In the genomic region with DNA sequence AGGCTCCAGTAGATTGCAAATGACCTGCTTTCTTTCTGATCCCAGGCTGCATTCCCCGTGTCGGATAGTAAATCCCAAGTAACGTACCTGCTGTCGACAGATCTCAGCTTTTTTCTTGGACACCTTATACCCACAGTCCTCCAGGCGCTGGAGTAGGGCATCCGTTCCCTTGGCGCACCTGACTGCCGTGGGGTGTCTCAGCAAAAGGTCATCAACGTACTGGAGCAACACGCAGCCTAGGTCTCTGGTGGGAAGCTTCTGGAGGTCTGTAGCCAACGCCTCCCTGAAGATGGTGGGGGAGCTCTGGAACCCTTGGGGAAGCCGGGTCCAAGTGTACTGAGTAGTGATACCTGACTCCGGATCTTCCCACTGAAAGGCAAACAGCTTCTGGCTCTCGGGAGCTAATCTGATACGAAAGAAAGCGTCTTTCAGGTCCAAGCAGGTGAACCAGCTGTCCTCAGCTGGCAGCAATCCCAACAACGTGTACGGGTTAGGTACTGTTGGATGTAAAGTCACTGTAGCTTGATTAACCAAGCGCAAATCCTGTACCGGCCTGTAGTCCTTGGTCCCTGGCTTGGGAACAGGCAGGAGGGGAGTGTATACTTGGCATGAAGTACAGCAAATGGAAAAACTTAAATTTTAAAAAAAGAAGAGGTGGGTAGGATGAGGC, we compare ENCODE assay signal across 8 cellular contexts. TPM values are rescaled to one million over a fixed set of nuclear protein-coding genes. Genes with fewer than 3 reads are reported as not detected.
A peak's percentile ranks its signal among the peaks of the same experiment; 100 is the strongest.
DNase-seq lines count a peak whose midpoint lies in the region; ATAC-seq and TF ChIP-seq lines count a peak whose summit lies in the region.
"Not testable (repeated sequence)": the region's sequence is repeated elsewhere in the genome, so short reads cannot be mapped to it uniquely, and the experiment has no call there.

No MANE protein-coding gene starts in this region.

- not testable (repeated sequence) for H2BK12ac ChIP-seq in neuronal stem cell (ENCODE audit: low read length)

- H3K14ac ChIP-seq in neuronal stem cell (ENCODE audit: low read length) = not testable (repeated sequence)

- H3K27ac ChIP-seq in 22Rv1 = peak overlapping the region; percentile 88
- H3K27ac ChIP-seq in neuronal stem cell (replicated peaks; ENCODE audit: low read length) = not testable (repeated sequence)

- H3K4me1 Mint-ChIP-seq in activated naive CD4-positive, alpha-beta T cell treated with anti-CD3 and anti-CD28 coated beads, Interleukin-2, amount 50 U/mL, for 24 hours = peaks cover 12% of the 10 kb centered on the region

- not testable (repeated sequence) for H2BK5ac ChIP-seq in neuronal stem cell (ENCODE audit: low read length)

- not testable (repeated sequence) for H2AFZ ChIP-seq in neuronal stem cell (ENCODE audit: low read length)

- no CpG with 5 or more reads among the region's 20 CpGs for WGBS in neuronal stem cell (ENCODE audit: extremely low coverage in 2 of 2, insufficient read length in 2 of 2, insufficient replicate concordance in 1 of 2), 2 donors

- not testable (repeated sequence) for H2BK15ac ChIP-seq in neuronal stem cell (ENCODE audit: low read length)

- H2BK120ac ChIP-seq in neuronal stem cell (ENCODE audit: low read depth, low read length) = not testable (repeated sequence)

- not testable (repeated sequence) for TF ChIP-seq CTCF in 22Rv1 (IDR thresholded peaks at IDR 0.05); GM12875 (IDR thresholded peaks at IDR 0.05; ENCODE audit: borderline replicate concordance, insufficient read depth, low read depth, low read length)

- DNase-seq in NCI-H2171 (lab: John Stamatoyannopoulos, UW) = peak; percentile 86
- DNase-seq in neuronal stem cell (ENCODE audit: low spot score) = not testable (repeated sequence)

- H3K4me3 Mint-ChIP-seq in activated naive CD4-positive, alpha-beta T cell treated with anti-CD3 and anti-CD28 coated beads, Interleukin-2, amount 50 U/mL, for 24 hours = not testable (repeated sequence)

- H2AK5ac ChIP-seq in neuronal stem cell (ENCODE audit: low read depth, low read length) = peak overlapping the region; percentile 34

- peak overlapping the region; percentile 1 for H3K4me3 ChIP-seq in GM12875 (ENCODE audit: low read depth, low read length)
- H3K4me3 ChIP-seq in neuronal stem cell (ENCODE audit: low read length in 2 of 2) = not testable (repeated sequence)

- not testable (repeated sequence) for H3K27me3 Mint-ChIP-seq in activated naive CD4-positive, alpha-beta T cell treated with anti-CD3 and anti-CD28 coated beads, Interleukin-2, amount 50 U/mL, for 24 hours

- peak overlapping the region; percentile 47 for H3K27ac Mint-ChIP-seq in activated naive CD4-positive, alpha-beta T cell treated with anti-CD3 and anti-CD28 coated beads, Interleukin-2, amount 50 U/mL, for 24 hours

- peak; percentile 27 for ATAC-seq in GM19397 (IDR thresholded peaks at IDR 0.05; ENCODE audit: unreplicated experiment)
- peak; percentile 27 for ATAC-seq in HG02852 (IDR thresholded peaks at IDR 0.05; ENCODE audit: unreplicated experiment)
- peak; percentile 33 for ATAC-seq in HG03432 (IDR thresholded peaks at IDR 0.05; ENCODE audit: unreplicated experiment)

- peaks cover 0 to 26% (median 0%) of the 10 kb centered on the region in 3 experiments for H3K27me3 ChIP-seq in neuronal stem cell (ENCODE audit: control insufficient read depth in 3 of 3, insufficient read depth in 3 of 3, low read depth in 1 of 3, low read length in 3 of 3)

- H4K91ac ChIP-seq in neuronal stem cell (ENCODE audit: low read depth, low read length, poor library complexity) = not testable (repeated sequence)

- not testable (repeated sequence) for H3K79me1 ChIP-seq in neuronal stem cell (ENCODE audit: low read depth, low read length)

- not testable (repeated sequence) for H3K4me1 ChIP-seq in neuronal stem cell (ENCODE audit: control insufficient read depth in 2 of 2, insufficient read depth in 1 of 2, low read depth in 1 of 2, low read length in 2 of 2)

- not testable (repeated sequence) for H3K18ac ChIP-seq in neuronal stem cell (ENCODE audit: low read length)

- not testable (repeated sequence) for H3K36me3 ChIP-seq in neuronal stem cell (replicated peaks in 1 of 2; ENCODE audit: control insufficient read depth in 2 of 2, insufficient read depth in 2 of 2, low read length in 2 of 2)

- H3K4me2 ChIP-seq in neuronal stem cell (ENCODE audit: insufficient read depth, low read length, poor library complexity, severe bottlenecking) = not testable (repeated sequence)

- H3K36me3 Mint-ChIP-seq in activated naive CD4-positive, alpha-beta T cell treated with anti-CD3 and anti-CD28 coated beads, Interleukin-2, amount 50 U/mL, for 24 hours = not testable (repeated sequence)

- H3K9ac ChIP-seq in neuronal stem cell (ENCODE audit: low read depth, low read length, poor library complexity) = not testable (repeated sequence)

- H3K9me3 ChIP-seq in neuronal stem cell (replicated peaks in 1 of 2; ENCODE audit: control insufficient read depth in 2 of 2, insufficient read depth in 1 of 2, low read depth in 1 of 2, low read length in 2 of 2) = not testable (repeated sequence)

- not testable (repeated sequence) for H3K23ac ChIP-seq in neuronal stem cell (ENCODE audit: low read depth, low read length, poor library complexity)

- not testable (repeated sequence) for H3K9me3 Mint-ChIP-seq in activated naive CD4-positive, alpha-beta T cell treated with anti-CD3 and anti-CD28 coated beads, Interleukin-2, amount 50 U/mL, for 24 hours

- H3K4ac ChIP-seq in neuronal stem cell (ENCODE audit: low read length) = not testable (repeated sequence)

- not testable (repeated sequence) for H4K8ac ChIP-seq in neuronal stem cell (ENCODE audit: low read depth, low read length)

RNA-seq across cellular contexts. Expression of a gene that starts 38.4 kb away (rescaled TPM):
- 0.38 TPM for polyA plus RNA-seq in neuronal stem cell (2013, experiment 1 of 2)
- polyA plus RNA-seq in neuronal stem cell (2013, experiment 2 of 2) = 0.18 TPM

RNA-seq across cellular contexts. Expression of a gene that starts 48.2 kb away (rescaled TPM):
- 16.4 TPM for polyA plus RNA-seq in neuronal stem cell (2013, experiment 1 of 2)
- polyA plus RNA-seq in neuronal stem cell (2013, experiment 2 of 2) = 15.2 TPM
